ENCODE assay signal across 1 cellular context in genomic region chr3:37934631-37935289, GRCh38.
A peak's percentile ranks its signal among the peaks of the same experiment; 100 is the strongest.
TF ChIP-seq lines count a peak whose summit lies in the region.

No MANE protein-coding gene starts in this region.

TF ChIP-seq in HepG2, 621 proteins besides CTCF, POLR2A, EP300 and RAD21:
- peak; percentile 21; the same call in 1 of the 2 replicates for TF ChIP-seq ZFX (CRISPR knock-in tag; IDR thresholded peaks at IDR 0.05; ENCODE audit: low read depth)
- no peak for TF ChIP-seq SAP130 (CRISPR knock-in tag; IDR thresholded peaks at IDR 0.05; ENCODE audit: low read depth)
- TF ChIP-seq ZNF12 (CRISPR knock-in tag; IDR thresholded peaks at IDR 0.05), result peak; percentile 59; the same call in 1 of the 2 replicates
- 0 out of 2 replicates have a peak, but pooled peaks have one; percentile 1 for TF ChIP-seq SP5 (CRISPR knock-in tag; IDR thresholded peaks at IDR 0.05; ENCODE audit: borderline replicate concordance, low read depth)
- TF ChIP-seq ZBTB38 (CRISPR knock-in tag; IDR thresholded peaks at IDR 0.05), result peak; percentile 71; the same call in 1 of the 2 replicates
- TF ChIP-seq CHD4 (IDR thresholded peaks at IDR 0.05; ENCODE audit: borderline replicate concordance, low read length), result 0 out of 2 replicates have a peak, but pooled peaks have one; percentile 9
- TF ChIP-seq ZNF629 (CRISPR knock-in tag; conservative IDR thresholded peaks at IDR 0.05), result 0 out of 2 replicates have a peak, but pooled peaks have one; percentile 6
- 0 out of 2 replicates have a peak, but pooled peaks have one; percentile 4 for TF ChIP-seq SNAI1 (CRISPR knock-in tag; IDR thresholded peaks at IDR 0.05; ENCODE audit: borderline replicate concordance)
- TF ChIP-seq ZNF224 (CRISPR knock-in tag; IDR thresholded peaks at IDR 0.05), result no peak
